1 cellular context compared by ENCODE assay signal in genomic region chr1:61076728-61077675, GRCh38.
A peak's percentile ranks its signal among the peaks of the same experiment; 100 is the strongest.
TF ChIP-seq lines count a peak whose summit lies in the region.

No MANE protein-coding gene starts in this region.

TF ChIP-seq in HepG2, 621 proteins besides CTCF, POLR2A, EP300 and RAD21 (continued from another document and continues in another):
- TF ChIP-seq NFAT5 (CRISPR knock-in tag; IDR thresholded peaks at IDR 0.05) (peak; percentile 50; the same call in 1 of the 2 replicates), SOX13 (IDR thresholded peaks at IDR 0.05) (peak; percentile 14; the same call in 1 of the 2 replicates), SOX13 (CRISPR knock-in tag; conservative IDR thresholded peaks at IDR 0.05 in 1 of 2, IDR thresholded peaks at IDR 0.05 in 1 of 2) (no peak; a peak in 2 of 4 replicates), ISL2 (CRISPR knock-in tag; IDR thresholded peaks at IDR 0.05) (peak; percentile 63), ZBTB4 (CRISPR knock-in tag; IDR thresholded peaks at IDR 0.05; ENCODE audit: borderline replicate concordance) (peak; percentile 58; the same call in 1 of the 2 replicates), HBP1 (CRISPR knock-in tag; IDR thresholded peaks at IDR 0.05; ENCODE audit: low read depth) (peak; percentile 85; the same call in 1 of the 2 replicates), ZNF800 (CRISPR knock-in tag; IDR thresholded peaks at IDR 0.05) (peak; percentile 73), AHR (CRISPR knock-in tag; IDR thresholded peaks at IDR 0.05) (peak; percentile 66; the same call in 1 of the 2 replicates), FOSL2 (CRISPR knock-in tag; IDR thresholded peaks at IDR 0.05) (peak; percentile 45), ZNF331 (CRISPR knock-in tag; IDR thresholded peaks at IDR 0.05) (no peak; the same call in 1 of the 2 replicates), MED13 (CRISPR knock-in tag; IDR thresholded peaks at IDR 0.05) (peak; percentile 66; the same call in 1 of the 2 replicates), ELF1 (CRISPR knock-in tag; IDR thresholded peaks at IDR 0.05) (peak; percentile 85), TAF1 (CRISPR knock-in tag; IDR thresholded peaks at IDR 0.05) (peak; percentile 72), BRCA1 (CRISPR knock-in tag; IDR thresholded peaks at IDR 0.05) (no peak), ZBTB43 (CRISPR knock-in tag; conservative IDR thresholded peaks at IDR 0.05) (0 out of 2 replicates have a peak, but pooled peaks have one; percentile 51), ZSCAN9 (CRISPR knock-in tag; IDR thresholded peaks at IDR 0.05; ENCODE audit: borderline replicate concordance) (peak; percentile 86), ELK4 (CRISPR knock-in tag; IDR thresholded peaks at IDR 0.05; ENCODE audit: borderline replicate concordance) (no peak), ERF (CRISPR knock-in tag; IDR thresholded peaks at IDR 0.05) (no peak; the same call in none of the 2 replicates), GATA4 (IDR thresholded peaks at IDR 0.05; ENCODE audit: borderline replicate concordance, low read depth) (no peak), HMG20A (CRISPR knock-in tag; IDR thresholded peaks at IDR 0.05; ENCODE audit: borderline replicate concordance) (peak; percentile 41; the same call in 1 of the 2 replicates), MAZ (IDR thresholded peaks at IDR 0.05; ENCODE audit: borderline replicate concordance, low read depth, low read length) (peak; percentile 71; the same call in 1 of the 2 replicates), MAZ (CRISPR knock-in tag; IDR thresholded peaks at IDR 0.05; ENCODE audit: low read depth) (peak; percentile 76), CBFB (CRISPR knock-in tag; IDR thresholded peaks at IDR 0.05) (peak; percentile 75), ONECUT2 (CRISPR knock-in tag; IDR thresholded peaks at IDR 0.05) (peak; percentile 90), PPARG (CRISPR knock-in tag; conservative IDR thresholded peaks at IDR 0.05) (0 out of 2 replicates have a peak, but pooled peaks have one; percentile 41), NONO (IDR thresholded peaks at IDR 0.05) (no peak), NONO (CRISPR knock-in tag; conservative IDR thresholded peaks at IDR 0.05) (peak; percentile 79; the same call in 1 of the 2 replicates), SKI (IDR thresholded peaks at IDR 0.05; ENCODE audit: partially characterized antibody) (peak; percentile 92), ZFY (CRISPR knock-in tag; IDR thresholded peaks at IDR 0.05) (peak; percentile 81), MATR3 (CRISPR knock-in tag; IDR thresholded peaks at IDR 0.05) (no peak)
- TF ChIP-seq, protein P1, sequence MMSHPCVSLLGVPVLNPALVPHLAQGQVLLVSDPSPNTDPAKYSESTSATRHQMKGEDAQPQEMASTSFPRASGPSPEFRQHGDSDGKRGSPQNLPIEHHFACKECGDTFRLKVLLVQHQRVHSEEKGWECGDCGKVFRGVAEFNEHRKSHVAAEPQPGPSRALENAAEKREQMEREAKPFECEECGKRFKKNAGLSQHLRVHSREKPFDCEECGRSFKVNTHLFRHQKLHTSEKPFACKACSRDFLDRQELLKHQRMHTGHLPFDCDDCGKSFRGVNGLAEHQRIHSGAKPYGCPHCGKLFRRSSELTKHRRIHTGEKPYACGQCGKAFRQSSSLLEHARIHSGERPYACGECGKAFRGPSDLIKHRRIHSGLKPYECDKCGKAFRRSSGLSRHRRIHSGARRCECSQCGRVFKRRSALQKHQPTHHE (CRISPR knock-in tag; IDR thresholded peaks at IDR 0.05; ENCODE audit: borderline replicate concordance): 0 out of 2 replicates have a peak, but pooled peaks have one; percentile 29
- TF ChIP-seq, protein P2, sequence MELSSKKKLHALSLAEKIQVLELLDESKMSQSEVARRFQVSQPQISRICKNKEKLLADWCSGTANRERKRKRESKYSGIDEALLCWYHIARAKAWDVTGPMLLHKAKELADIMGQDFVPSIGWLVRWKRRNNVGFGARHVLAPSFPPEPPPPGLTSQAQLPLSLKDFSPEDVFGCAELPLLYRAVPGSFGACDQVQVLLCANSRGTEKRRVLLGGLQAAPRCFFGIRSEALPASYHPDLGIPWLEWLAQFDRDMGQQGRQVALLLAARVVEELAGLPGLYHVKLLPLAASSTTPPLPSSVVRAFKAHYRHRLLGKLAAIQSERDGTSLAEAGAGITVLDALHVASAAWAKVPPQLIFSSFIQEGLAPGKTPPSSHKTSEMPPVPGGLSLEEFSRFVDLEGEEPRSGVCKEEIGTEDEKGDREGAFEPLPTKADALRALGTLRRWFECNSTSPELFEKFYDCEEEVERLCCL (CRISPR knock-in tag; IDR thresholded peaks at IDR 0.05; ENCODE audit: borderline replicate concordance): no peak
- TF ChIP-seq, protein P3, sequence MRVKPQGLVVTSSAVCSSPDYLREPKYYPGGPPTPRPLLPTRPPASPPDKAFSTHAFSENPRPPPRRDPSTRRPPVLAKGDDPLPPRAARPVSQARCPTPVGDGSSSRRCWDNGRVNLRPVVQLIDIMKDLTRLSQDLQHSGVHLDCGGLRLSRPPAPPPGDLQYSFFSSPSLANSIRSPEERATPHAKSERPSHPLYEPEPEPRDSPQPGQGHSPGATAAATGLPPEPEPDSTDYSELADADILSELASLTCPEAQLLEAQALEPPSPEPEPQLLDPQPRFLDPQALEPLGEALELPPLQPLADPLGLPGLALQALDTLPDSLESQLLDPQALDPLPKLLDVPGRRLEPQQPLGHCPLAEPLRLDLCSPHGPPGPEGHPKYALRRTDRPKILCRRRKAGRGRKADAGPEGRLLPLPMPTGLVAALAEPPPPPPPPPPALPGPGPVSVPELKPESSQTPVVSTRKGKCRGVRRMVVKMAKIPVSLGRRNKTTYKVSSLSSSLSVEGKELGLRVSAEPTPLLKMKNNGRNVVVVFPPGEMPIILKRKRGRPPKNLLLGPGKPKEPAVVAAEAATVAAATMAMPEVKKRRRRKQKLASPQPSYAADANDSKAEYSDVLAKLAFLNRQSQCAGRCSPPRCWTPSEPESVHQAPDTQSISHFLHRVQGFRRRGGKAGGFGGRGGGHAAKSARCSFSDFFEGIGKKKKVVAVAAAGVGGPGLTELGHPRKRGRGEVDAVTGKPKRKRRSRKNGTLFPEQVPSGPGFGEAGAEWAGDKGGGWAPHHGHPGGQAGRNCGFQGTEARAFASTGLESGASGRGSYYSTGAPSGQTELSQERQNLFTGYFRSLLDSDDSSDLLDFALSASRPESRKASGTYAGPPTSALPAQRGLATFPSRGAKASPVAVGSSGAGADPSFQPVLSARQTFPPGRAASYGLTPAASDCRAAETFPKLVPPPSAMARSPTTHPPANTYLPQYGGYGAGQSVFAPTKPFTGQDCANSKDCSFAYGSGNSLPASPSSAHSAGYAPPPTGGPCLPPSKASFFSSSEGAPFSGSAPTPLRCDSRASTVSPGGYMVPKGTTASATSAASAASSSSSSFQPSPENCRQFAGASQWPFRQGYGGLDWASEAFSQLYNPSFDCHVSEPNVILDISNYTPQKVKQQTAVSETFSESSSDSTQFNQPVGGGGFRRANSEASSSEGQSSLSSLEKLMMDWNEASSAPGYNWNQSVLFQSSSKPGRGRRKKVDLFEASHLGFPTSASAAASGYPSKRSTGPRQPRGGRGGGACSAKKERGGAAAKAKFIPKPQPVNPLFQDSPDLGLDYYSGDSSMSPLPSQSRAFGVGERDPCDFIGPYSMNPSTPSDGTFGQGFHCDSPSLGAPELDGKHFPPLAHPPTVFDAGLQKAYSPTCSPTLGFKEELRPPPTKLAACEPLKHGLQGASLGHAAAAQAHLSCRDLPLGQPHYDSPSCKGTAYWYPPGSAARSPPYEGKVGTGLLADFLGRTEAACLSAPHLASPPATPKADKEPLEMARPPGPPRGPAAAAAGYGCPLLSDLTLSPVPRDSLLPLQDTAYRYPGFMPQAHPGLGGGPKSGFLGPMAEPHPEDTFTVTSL (CRISPR knock-in tag; IDR thresholded peaks at IDR 0.05; ENCODE audit: borderline replicate concordance): peak; percentile 14; the same call in 1 of the 2 replicates
